ENCODE assay signal across 1 cellular context in the genomic region with DNA sequence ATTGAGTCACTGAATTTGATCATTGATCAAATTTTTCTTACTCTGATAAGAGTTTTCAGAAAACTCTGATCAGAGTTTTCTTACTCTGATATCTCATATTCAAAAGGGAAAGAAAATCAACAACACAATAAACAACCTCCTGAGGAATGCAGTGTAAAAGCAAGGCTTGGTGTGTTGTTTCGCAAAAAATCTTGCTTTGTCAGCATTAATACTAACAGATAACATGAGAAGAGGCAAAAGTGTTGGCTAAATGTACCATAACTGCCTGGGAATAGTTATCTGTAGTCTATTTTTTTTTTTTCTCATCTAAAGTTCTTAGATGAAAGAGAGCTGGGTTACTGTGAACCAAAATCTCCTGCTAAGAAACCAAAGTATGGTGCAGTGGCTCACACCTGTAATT.
A peak's percentile ranks its signal among the peaks of the same experiment; 100 is the strongest.
TF ChIP-seq lines count a peak whose summit lies in the region.

No MANE protein-coding gene starts in this region.

TF ChIP-seq in IMR-90, 13 proteins besides CTCF, POLR2A, EP300 and RAD21 (continued from another document):
- peak; percentile 95 for TF ChIP-seq MAFK (IDR thresholded peaks at IDR 0.05; ENCODE audit: low read depth, low read length)
